8 cellular contexts compared by ENCODE assay signal in the genomic region with DNA sequence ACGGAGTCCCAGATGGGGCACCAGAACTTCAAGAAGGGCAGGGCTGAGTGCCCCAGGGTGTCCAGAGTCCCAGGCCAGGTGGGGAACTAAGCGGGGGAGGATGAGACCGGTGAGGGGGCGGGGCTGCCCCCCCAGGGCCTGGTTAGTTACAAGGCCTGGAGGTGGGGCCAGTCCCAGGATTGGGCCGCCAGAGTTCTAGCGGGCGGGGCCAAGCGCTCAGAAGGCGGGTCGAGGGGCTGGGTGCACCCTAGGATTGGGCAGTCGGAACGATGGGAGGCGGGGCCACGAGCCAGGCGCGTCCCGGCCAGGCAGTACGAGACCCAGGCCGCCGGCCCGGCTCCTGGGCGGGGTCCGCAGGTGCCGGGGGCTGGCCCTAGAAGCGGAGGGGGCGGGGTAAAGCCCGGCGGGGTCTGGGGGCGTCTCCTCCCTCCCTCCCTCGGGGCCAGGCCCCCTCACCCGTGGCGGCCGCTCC. TPM values are rescaled to one million over a fixed set of nuclear protein-coding genes. Genes with fewer than 3 reads are reported as not detected.
DNase-seq lines count a peak whose midpoint lies in the region; ATAC-seq, FAIRE-seq and TF ChIP-seq lines count a peak whose summit lies in the region.

No MANE protein-coding gene starts in this region.

- H3K4me1 ChIP-seq in GM23338 (ENCODE audit: insufficient read depth), result peaks cover 6% of the 10 kb centered on the region
- H3K4me1 ChIP-seq in Karpas-422 (ENCODE audit: low read length), result peaks cover 27% of the 10 kb centered on the region
- peaks cover 6% of the 10 kb centered on the region for H3K4me1 ChIP-seq in fibroblast of lung (ENCODE audit: control insufficient read depth, extremely low read depth, insufficient read depth, low read length)

- H3K79me2 ChIP-seq in GM23338 (replicated peaks; ENCODE audit: insufficient read depth), result 0 out of 2 replicates have a peak, but pooled peaks cover 6% of the 10 kb centered on the region
- peaks cover 29% of the 10 kb centered on the region for H3K79me2 ChIP-seq in Karpas-422 (ENCODE audit: low read length)
- no peaks in the 10 kb centered on the region for H3K79me2 ChIP-seq in fibroblast of lung (ENCODE audit: control insufficient read depth, insufficient read depth, low read length)

- H3K36me3 ChIP-seq in GM23338 (ENCODE audit: insufficient read depth) (no peaks in the 10 kb centered on the region), Karpas-422 (ENCODE audit: insufficient read depth, low read length) (no peaks in the 10 kb centered on the region), fibroblast of lung (ENCODE audit: control insufficient read depth, insufficient read depth, low read length) (no peaks in the 10 kb centered on the region)

- no peaks in the 10 kb centered on the region; the same call in 2 of the 3 replicates for H3K36me3 Mint-ChIP-seq in GM23338 (ENCODE audit: low read depth)
- peaks cover 0 to 6% (median 2%) of the 10 kb centered on the region in 3 donors for H3K36me3 Mint-ChIP-seq in naive thymus-derived CD8-positive, alpha-beta T cell
- H3K36me3 Mint-ChIP-seq in stimulated activated naive B cell treated with anti-CD40 and anti-IgM and Interleukin-4, amounts not matched to agents 10 μg/mL and 1 μg/mL and 100 μg/mL, for 72 hours, result peaks cover 13 to 33% of the 10 kb centered on the region in 2 donors

- H3K4me3 Mint-ChIP-seq in GM23338, result peak overlapping the region; percentile 90
- H3K4me3 Mint-ChIP-seq in naive thymus-derived CD8-positive, alpha-beta T cell, result peak overlapping the region; percentile 78 to 96 (median 88)
- H3K4me3 Mint-ChIP-seq in stimulated activated naive B cell treated with anti-CD40 and anti-IgM and Interleukin-4, amounts not matched to agents 10 μg/mL and 1 μg/mL and 100 μg/mL, for 72 hours, result peak overlapping the region; percentile 90 to 94

- no peaks in the 10 kb centered on the region for H3K9me3 Mint-ChIP-seq in GM23338
- no peaks in the 10 kb centered on the region for H3K9me3 Mint-ChIP-seq in naive thymus-derived CD8-positive, alpha-beta T cell
- no peaks in the 10 kb centered on the region for H3K9me3 Mint-ChIP-seq in stimulated activated naive B cell treated with anti-CD40 and anti-IgM and Interleukin-4, amounts not matched to agents 10 μg/mL and 1 μg/mL and 100 μg/mL, for 72 hours

- peak; percentile 95 for ATAC-seq in GM23338
- peak; percentile 93 for ATAC-seq in naive thymus-derived CD8-positive, alpha-beta T cell
- peak; percentile 91 to 92 for ATAC-seq in stimulated activated naive B cell treated with anti-CD40 and anti-IgM and Interleukin-4, amounts not matched to agents 10 μg/mL and 1 μg/mL and 100 μg/mL, for 72 hours (replicated peaks)

- peak; percentile 95 for DNase-seq in DMS79 treated with DMSO at 0.1 percent for 48 hours (lab: John Stamatoyannopoulos, UW)
- DNase-seq in GM23338 (ENCODE audit: low spot score), result peak; percentile 99
- peak; percentile 99 for DNase-seq in Karpas-422
- peak; percentile 88 for DNase-seq in RCC 7860 (ENCODE audit: low spot score)
- peak; percentile 91 to 92 for DNase-seq in activated T-helper 1 cell treated with anti-CD3 and anti-CD28 coated beads, Interleukin-2, amount 50 U/mL, for 16 hours (ENCODE audit: low read depth in 1 of 2, low spot score in 1 of 2)
- peak; percentile 91 to 92 for DNase-seq in fibroblast of lung (ENCODE audit: low read depth in 2 of 2)
- DNase-seq in naive thymus-derived CD8-positive, alpha-beta T cell, result peak; percentile 91 to 98 (median 96)
- peak; percentile 96 for DNase-seq in stimulated activated naive B cell treated with anti-CD40 and anti-IgM and Interleukin-4, amounts not matched to agents 10 μg/mL and 1 μg/mL and 100 μg/mL, for 72 hours

- no peaks in the 10 kb centered on the region for H3K9me3 ChIP-seq in Karpas-422 (ENCODE audit: low read length)
- no peaks in the 10 kb centered on the region for H3K9me3 ChIP-seq in fibroblast of lung (ENCODE audit: control insufficient read depth, insufficient read depth, low read depth, low read length)

- H3K4me1 Mint-ChIP-seq in GM23338, result peaks cover 8% of the 10 kb centered on the region; the same call in 2 of the 3 replicates
- peaks cover 9 to 15% (median 12%) of the 10 kb centered on the region in 4 donors for H3K4me1 Mint-ChIP-seq in naive thymus-derived CD8-positive, alpha-beta T cell
- H3K4me1 Mint-ChIP-seq in stimulated activated naive B cell treated with anti-CD40 and anti-IgM and Interleukin-4, amounts not matched to agents 10 μg/mL and 1 μg/mL and 100 μg/mL, for 72 hours, result peaks cover 17 to 24% of the 10 kb centered on the region in 2 donors

- no peaks in the 10 kb centered on the region for H3F3A ChIP-seq in GM23338 (replicated peaks; ENCODE audit: low read depth)

- TF ChIP-seq CTCF in GM23338 (conservative IDR thresholded peaks at IDR 0.05; ENCODE audit: low read depth in 2 of 2), result no peak
- TF ChIP-seq CTCF in fibroblast of lung (conservative IDR thresholded peaks at IDR 0.05 in 1 of 2, IDR thresholded peaks at IDR 0.05 in 1 of 2; ENCODE audit: low read depth in 1 of 2, low read length in 2 of 2), result no peak

- H3K9ac ChIP-seq in Karpas-422 (ENCODE audit: low read length) (peak overlapping the region; percentile 89), fibroblast of lung (ENCODE audit: insufficient read depth, low read length) (peak overlapping the region; percentile 90)

- FAIRE-seq in RCC 7860 (lab: Jason Lieb, UNC), result peak; percentile 61

- no peaks in the 10 kb centered on the region for H3K9me2 ChIP-seq in GM23338 (ENCODE audit: insufficient read depth)
- H3K9me2 ChIP-seq in Karpas-422 (replicated peaks; ENCODE audit: insufficient read depth, low read length), result no peaks in the 10 kb centered on the region

- H3K27me3 ChIP-seq in GM23338 (ENCODE audit: insufficient read depth) (no peaks in the 10 kb centered on the region), Karpas-422 (ENCODE audit: low read length) (no peaks in the 10 kb centered on the region), fibroblast of lung (ENCODE audit: control insufficient read depth, insufficient read depth, low read length) (no peaks in the 10 kb centered on the region)

- H3K27ac Mint-ChIP-seq in GM23338, result peak overlapping the region; percentile 94
- peak overlapping the region; percentile 34 to 98 (median 93) for H3K27ac Mint-ChIP-seq in naive thymus-derived CD8-positive, alpha-beta T cell
- peak overlapping the region; percentile 99 for H3K27ac Mint-ChIP-seq in stimulated activated naive B cell treated with anti-CD40 and anti-IgM and Interleukin-4, amounts not matched to agents 10 μg/mL and 1 μg/mL and 100 μg/mL, for 72 hours

- POLR2A ChIA-PET in naive thymus-derived CD8-positive, alpha-beta T cell (lab: Charles Lee), result interaction anchor here (0.6 to 2.3 kb wide), 6 partner anchors 14 to 764 kb away, joined by 3 to 8 read pairs (median 4); partner anchors contain the start of gene SWSAP1

- H3K4me2 ChIP-seq in GM23338 (peak overlapping the region; percentile 93), Karpas-422 (ENCODE audit: low read depth, low read length, poor library complexity, severe bottlenecking) (peak overlapping the region; percentile 96), fibroblast of lung (ENCODE audit: extremely low read depth, insufficient read depth, low read length) (peak overlapping the region; percentile 59)

- H2AFZ ChIP-seq in GM23338 (peak overlapping the region; percentile 8; the same call in 1 of the 2 replicates), Karpas-422 (ENCODE audit: low read length) (peak overlapping the region; percentile 42; the same call in 1 of the 2 replicates), fibroblast of lung (ENCODE audit: low read length) (peak overlapping the region; percentile 35)

- H3K4me3 ChIP-seq in GM23338, result peak overlapping the region; percentile 80
- peak overlapping the region; percentile 86 for H3K4me3 ChIP-seq in Karpas-422 (ENCODE audit: low read length)
- H3K4me3 ChIP-seq in fibroblast of lung (replicated peaks in 1 of 4; ENCODE audit: control extremely low read depth in 1 of 4, insufficient read depth in 1 of 4, low read depth in 3 of 4, low read length in 4 of 4), result peak overlapping the region; percentile 48 to 74 (median 62)

- H3K27ac ChIP-seq in GM23338 (ENCODE audit: low read depth), result 0 out of 2 replicates have a peak overlapping the region, but pooled peaks have one; percentile 65
- peak overlapping the region; percentile 70 for H3K27ac ChIP-seq in Karpas-422 (ENCODE audit: low read length)
- peak overlapping the region; percentile 79 for H3K27ac ChIP-seq in fibroblast of lung (ENCODE audit: insufficient read depth, low read length)

- peaks cover 17% of the 10 kb centered on the region for H3K27me3 Mint-ChIP-seq in GM23338 (ENCODE audit: insufficient read depth, low read depth, poor library complexity)
- H3K27me3 Mint-ChIP-seq in naive thymus-derived CD8-positive, alpha-beta T cell, result peaks cover 0 to 2% (median 0%) of the 10 kb centered on the region in 5 donors
- H3K27me3 Mint-ChIP-seq in stimulated activated naive B cell treated with anti-CD40 and anti-IgM and Interleukin-4, amounts not matched to agents 10 μg/mL and 1 μg/mL and 100 μg/mL, for 72 hours, result no peaks in the 10 kb centered on the region

- H4K20me1 ChIP-seq in GM23338 (replicated peaks; ENCODE audit: insufficient read depth) (0 out of 2 replicates have a peak, but pooled peaks cover 4% of the 10 kb centered on the region), Karpas-422 (ENCODE audit: insufficient read depth, low read depth, low read length) (no peaks in the 10 kb centered on the region), fibroblast of lung (ENCODE audit: control insufficient read depth, extremely low read depth, insufficient read depth, low read length) (no peaks in the 10 kb centered on the region)

RNA-seq across cellular contexts. Expression of gene ZNF653, which starts 0.6 kb away (rescaled TPM):
- total RNA-seq in GM23338 (2014; rRNA removed; shearing (Covaris generic)), result 4.9 and 5.3 TPM in 2 replicates
- 2.5 and 4.1 TPM in 2 replicates for polyA plus RNA-seq in GM23338 (2016; fragmentation: Nextera tagmentation; extraction: Ambion mirVana)
- 6.1 and 11.3 TPM in 2 replicates for total RNA-seq in Karpas-422 (2014; rRNA removed; shearing (Covaris generic); ENCODE audit: low replicate concordance)
- total RNA-seq in fibroblast of lung, result 3.5 and 3.6 TPM in 2 replicates
- 3.1 and 5.5 TPM in 2 replicates for polyA plus RNA-seq in fibroblast of lung
- polyA plus RNA-seq in fibroblast of lung (2012), result 2.8 and 3.5 TPM in 2 replicates
- polyA minus RNA-seq in fibroblast of lung (ENCODE audit: low replicate concordance), result 4.0 and 4.4 TPM in 2 replicates
- 10 to 100 TPM; 15.3 to 18.1 TPM for total RNA-seq in naive thymus-derived CD8-positive, alpha-beta T cell
- 1 to 10 TPM; 1.4 to 2.9 (median 1.7) TPM for polyA plus RNA-seq in naive thymus-derived CD8-positive, alpha-beta T cell

RNA-seq across cellular contexts. Expression of gene ECSIT, which starts 23.9 kb away (rescaled TPM):
- 61.1 and 66.5 TPM in 2 replicates for total RNA-seq in GM23338 (2014; rRNA removed; shearing (Covaris generic))
- 36.6 and 42.7 TPM in 2 replicates for polyA plus RNA-seq in GM23338 (2016; fragmentation: Nextera tagmentation; extraction: Ambion mirVana)
- total RNA-seq in Karpas-422 (2014; rRNA removed; shearing (Covaris generic); ENCODE audit: low replicate concordance), result 59.8 and 86.0 TPM in 2 replicates
- total RNA-seq in fibroblast of lung, result 33.5 and 49.1 TPM in 2 replicates
- 19.3 and 22.6 TPM in 2 replicates for polyA plus RNA-seq in fibroblast of lung
- 22.3 and 22.7 TPM in 2 replicates for polyA plus RNA-seq in fibroblast of lung (2012)
- polyA minus RNA-seq in fibroblast of lung (ENCODE audit: low replicate concordance), result 49.5 and 93.5 TPM in 2 replicates
- 10 to 100 TPM; 47.1 to 50.8 TPM for total RNA-seq in naive thymus-derived CD8-positive, alpha-beta T cell
- 10 to 100 TPM; 34.3 to 40.1 (median 35.4) TPM for polyA plus RNA-seq in naive thymus-derived CD8-positive, alpha-beta T cell

RNA-seq across cellular contexts. Expression of gene ELAVL3, which starts 24.2 kb away (rescaled TPM):
- 1.2 and 1.7 TPM in 2 replicates for total RNA-seq in GM23338 (2014; rRNA removed; shearing (Covaris generic))
- polyA plus RNA-seq in GM23338 (2016; fragmentation: Nextera tagmentation; extraction: Ambion mirVana), result 0.45 and 0.63 TPM in 2 replicates
- total RNA-seq in Karpas-422 (2014; rRNA removed; shearing (Covaris generic); ENCODE audit: low replicate concordance), result not detected in 2 replicates
- under 0.01 TPM in 1 of 2 replicates, not detected in the other for total RNA-seq in fibroblast of lung
- not detected in 2 replicates for polyA plus RNA-seq in fibroblast of lung
- not detected in 2 replicates for polyA plus RNA-seq in fibroblast of lung (2012)
- polyA minus RNA-seq in fibroblast of lung (ENCODE audit: low replicate concordance), result not detected in 2 replicates
- not detected for total RNA-seq in naive thymus-derived CD8-positive, alpha-beta T cell
- polyA plus RNA-seq in naive thymus-derived CD8-positive, alpha-beta T cell, result not detected

RNA-seq across cellular contexts. Expression of gene CNN1, which starts 33.6 kb away (rescaled TPM):
- total RNA-seq in GM23338 (2014; rRNA removed; shearing (Covaris generic)), result 17.0 and 20.9 TPM in 2 replicates
- polyA plus RNA-seq in GM23338 (2016; fragmentation: Nextera tagmentation; extraction: Ambion mirVana) (13.3 and 22.7 TPM in 2 replicates), fibroblast of lung (24.0 and 83.9 TPM in 2 replicates)
- total RNA-seq in Karpas-422 (2014; rRNA removed; shearing (Covaris generic); ENCODE audit: low replicate concordance), result not detected in 2 replicates
- total RNA-seq in fibroblast of lung, result 17.2 and 20.3 TPM in 2 replicates
- polyA plus RNA-seq in fibroblast of lung (2012), result 21.5 and 75.0 TPM in 2 replicates
- 4.1 and 29.5 TPM in 2 replicates for polyA minus RNA-seq in fibroblast of lung (ENCODE audit: low replicate concordance)
- total RNA-seq in naive thymus-derived CD8-positive, alpha-beta T cell, result not detected
- not detected for polyA plus RNA-seq in naive thymus-derived CD8-positive, alpha-beta T cell

RNA-seq across cellular contexts. Expression of gene ELOF1, which starts 54.0 kb away (rescaled TPM):
- 50.3 and 73.3 TPM in 2 replicates for total RNA-seq in GM23338 (2014; rRNA removed; shearing (Covaris generic))
- polyA plus RNA-seq in GM23338 (2016; fragmentation: Nextera tagmentation; extraction: Ambion mirVana) (98.0 and 103 TPM in 2 replicates), fibroblast of lung (52.2 and 57.8 TPM in 2 replicates)
- 52.5 and 84.1 TPM in 2 replicates for total RNA-seq in Karpas-422 (2014; rRNA removed; shearing (Covaris generic); ENCODE audit: low replicate concordance)
- 28.2 and 29.6 TPM in 2 replicates for total RNA-seq in fibroblast of lung
- 55.7 and 87.0 TPM in 2 replicates for polyA plus RNA-seq in fibroblast of lung (2012)
- polyA minus RNA-seq in fibroblast of lung (ENCODE audit: low replicate concordance), result 51.1 and 67.5 TPM in 2 replicates
- 10 to 100 TPM; 41.0 to 42.8 TPM for total RNA-seq in naive thymus-derived CD8-positive, alpha-beta T cell
- 10 to 100 TPM; 71.4 to 91.0 (median 90.6) TPM for polyA plus RNA-seq in naive thymus-derived CD8-positive, alpha-beta T cell

Comparison
In these comparisons a context has a peak if more than half of its experiments do, and no peak if none do; other contexts are left out.
1. Peak in every context shown above with its lines: DNase-seq, ATAC-seq, H3K4me3 ChIP-seq and H3K27ac ChIP-seq.